Comparison of ENCODE assay signal across 10 cellular contexts in genomic region chr17:3695723-3696411, GRCh38. TPM values are rescaled to one million over a fixed set of nuclear protein-coding genes. Genes with fewer than 3 reads are reported as not detected.
A peak's percentile ranks its signal among the peaks of the same experiment; 100 is the strongest.
DNase-seq lines count a peak whose midpoint lies in the region; FAIRE-seq and TF ChIP-seq lines count a peak whose summit lies in the region.
"Had no signal": no experiment of that assay in that cellular context is flagged by ENCODE, and none has a peak within 500 bp of the region (broad histone marks: within the 10 kb centered on the region; RNA-seq: fewer than 3 reads in every experiment).

TSS of gene P2RX5 (minus strand) at chr17:3696155. CDS start at chr17:3696005, 150 bp downstream.

- H3K4me3 ChIP-seq in LNCaP clone FGC (ENCODE audit: low read depth, low read length) (peak within 1 kb of the TSS; percentile 50), fibroblast of lung (replicated peaks in 1 of 4; ENCODE audit: control extremely low read depth in 1 of 4, insufficient read depth in 1 of 4, low read depth in 3 of 4, low read length in 4 of 4) (peak within 1 kb of the TSS; percentile 40 to 54 (median 42)), neuron (ENCODE audit: low read length) (peak within 1 kb of the TSS; percentile 40)

- H2AFZ ChIP-seq in fibroblast of lung (ENCODE audit: low read length) (peak within 1 kb of the TSS; percentile 80), neuron (ENCODE audit: low read depth, low read length) (peak within 1 kb of the TSS; percentile 69)

- no peak within 1 kb of the TSS for H3K27ac ChIP-seq in fibroblast of lung (ENCODE audit: insufficient read depth, low read length)
- H3K27ac ChIP-seq: thyroid gland had no signal

- no peaks in the 10 kb centered on the region for H3K9me3 ChIP-seq in fibroblast of lung (ENCODE audit: control insufficient read depth, insufficient read depth, low read depth, low read length)
- peaks cover 3% of the 10 kb centered on the region for H3K9me3 ChIP-seq in neuron (ENCODE audit: low read length)
- H3K9me3 ChIP-seq: thyroid gland had no signal

- DNase-seq in ELR (ENCODE audit: low read depth), result peak; percentile 30
- no peak for DNase-seq in LNCaP clone FGC (ENCODE audit: low read depth)
- DNase-seq in activated CD8-positive, alpha-beta memory T cell treated with anti-CD3 and anti-CD28 coated beads, Interleukin-2, amount 50 U/mL, for 4 hours, result peak; percentile 51
- DNase-seq in fibroblast of lung (ENCODE audit: low read depth in 2 of 2), result peak in 1 of 2 donors; percentile 21
- no peak for DNase-seq in Ammon's horn (ENCODE audit: low spot score)
- DNase-seq in frontal cortex (ENCODE audit: low spot score in 2 of 2), result no peak
- no peak for DNase-seq in NCI-H1694 (lab: John Stamatoyannopoulos, UW)

- TF ChIP-seq CTCF in LNCaP clone FGC (IDR thresholded peaks at IDR 0.05; ENCODE audit: control insufficient read depth, extremely low read depth, insufficient read depth), result no peak
- no peak for TF ChIP-seq CTCF in fibroblast of lung (conservative IDR thresholded peaks at IDR 0.05 in 1 of 2, IDR thresholded peaks at IDR 0.05 in 1 of 2; ENCODE audit: low read depth in 1 of 2, low read length in 2 of 2)

- no peaks in the 10 kb centered on the region for H3K79me2 ChIP-seq in fibroblast of lung (ENCODE audit: control insufficient read depth, insufficient read depth, low read length)

- H3K27me3 ChIP-seq in fibroblast of lung (ENCODE audit: control insufficient read depth, insufficient read depth, low read length), result peaks cover 6% of the 10 kb centered on the region
- H3K27me3 ChIP-seq in neuron (ENCODE audit: insufficient read depth, low read length), result peaks cover 30% of the 10 kb centered on the region

- H3K36me3 ChIP-seq in fibroblast of lung (ENCODE audit: control insufficient read depth, insufficient read depth, low read length) (no peaks in the 10 kb centered on the region), neuron (ENCODE audit: insufficient read depth, low read length) (no peaks in the 10 kb centered on the region)
- H3K36me3 ChIP-seq: thyroid gland had no signal

- H3K9ac ChIP-seq in fibroblast of lung (ENCODE audit: insufficient read depth, low read length), result no peak within 1 kb of the TSS

- peak within 1 kb of the TSS; percentile 82 for H3K4me2 ChIP-seq in fibroblast of lung (ENCODE audit: extremely low read depth, insufficient read depth, low read length)

- H3K4me1 ChIP-seq in fibroblast of lung (ENCODE audit: control insufficient read depth, extremely low read depth, insufficient read depth, low read length) (peaks cover 3% of the 10 kb centered on the region), neuron (ENCODE audit: insufficient read depth, low read length) (peaks cover 18% of the 10 kb centered on the region)

- H4K20me1 ChIP-seq in fibroblast of lung (ENCODE audit: control insufficient read depth, extremely low read depth, insufficient read depth, low read length), result no peaks in the 10 kb centered on the region

- FAIRE-seq in frontal cortex (lab: Jason Lieb, UNC), result no peak
- FAIRE-seq: TTC549 had no signal

RNA-seq across cellular contexts. Expression of gene P2RX5, which starts in this region (rescaled TPM):
- total RNA-seq in fibroblast of lung (0.99 and 1.0 TPM in 2 replicates), frontal cortex (5.3 TPM)
- 0.79 and 1.1 TPM in 2 replicates for polyA plus RNA-seq in fibroblast of lung
- 1.0 and 1.7 TPM in 2 replicates for polyA plus RNA-seq in fibroblast of lung (2012)
- polyA minus RNA-seq in fibroblast of lung (ENCODE audit: low replicate concordance), result 10.4 TPM in 1 of 2 replicates, not detected in the other

Comparison
In these comparisons a context has a peak if more than half of its experiments do, and no peak if none do; other contexts are left out.
1. DNase-seq: peak in ELR (single experiment) and activated CD8-positive, alpha-beta memory T cell treated with anti-CD3 and anti-CD28 coated beads, Interleukin-2, amount 50 U/mL, for 4 hours (single experiment); none in LNCaP clone FGC (single experiment), Ammon's horn (single experiment), frontal cortex (0 of 2) and NCI-H1694 (single experiment).
2. Peak in every context shown above with its lines, with median percentiles within 50 percentile points of each other: H3K4me3 ChIP-seq.